17 cellular contexts compared by ENCODE assay signal in the genomic region with DNA sequence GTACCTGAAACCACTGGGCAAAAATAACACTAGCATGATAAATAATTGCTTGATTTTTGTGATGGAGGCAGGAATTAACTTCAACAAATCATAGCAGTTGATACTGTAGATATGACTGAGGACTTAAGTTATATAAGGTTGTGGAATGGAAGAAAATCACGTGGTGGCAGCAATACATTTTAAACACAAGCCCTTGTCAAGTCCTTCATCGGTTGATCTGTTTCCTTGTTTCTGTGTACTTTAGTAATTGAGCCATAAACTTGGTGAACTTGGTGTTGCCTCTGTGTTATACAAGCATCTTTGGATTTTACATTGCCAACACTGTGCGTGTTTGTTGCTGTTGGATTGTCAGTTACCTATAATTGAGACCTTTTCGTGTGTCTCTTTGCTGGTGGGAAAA.
DNase-seq lines count a peak whose midpoint lies in the region; FAIRE-seq and TF ChIP-seq lines count a peak whose summit lies in the region.
"Had no signal": no experiment of that assay in that cellular context is flagged by ENCODE, and none has a peak within 500 bp of the region (broad histone marks: within the 10 kb centered on the region; RNA-seq: fewer than 3 reads in every experiment).

No MANE protein-coding gene starts in this region.

- no peak overlapping the region for H3K9ac ChIP-seq in KMS-11
- H3K9ac ChIP-seq: BLaER1, GM23248 had no signal

- no peak overlapping the region for H2AFZ ChIP-seq in KMS-11 (ENCODE audit: low read depth)
- H2AFZ ChIP-seq: GM23248 had no signal

- FAIRE-seq in colon (lab: Jason Lieb, UNC), result peak; percentile 75
- FAIRE-seq in small intestine (lab: Jason Lieb, UNC), result no peak
- FAIRE-seq: H54 had no signal

- H4K20me1 ChIP-seq in KMS-11 (ENCODE audit: insufficient read depth), result no peaks in the 10 kb centered on the region
- H4K20me1 ChIP-seq: BLaER1 had no signal

- no peaks in the 10 kb centered on the region for H3K27me3 ChIP-seq in KMS-11 (ENCODE audit: insufficient read depth, low read depth)
- no peaks in the 10 kb centered on the region for H3K27me3 ChIP-seq in small intestine (ENCODE audit: control insufficient read depth in 2 of 2, insufficient read depth in 2 of 2, low read length in 2 of 2)
- H3K27me3 ChIP-seq in esophagus squamous epithelium, result no peaks in the 10 kb centered on the region
- H3K27me3 ChIP-seq: BLaER1 had no signal

- TF ChIP-seq POLR2A in esophagus squamous epithelium (IDR thresholded peaks at IDR 0.05), result no peak

- 13 to 49% (median 45%) methylated on average over 4 of the region's 4 CpGs for WGBS in small intestine, 3 donors
- WGBS in esophagus squamous epithelium, 2 donors, result 72% methylated on average over 4 of the region's 4 CpGs

- DNase-seq in DMS79 treated with DMSO at 0.1 percent for 48 hours (lab: John Stamatoyannopoulos, UW) (peak; percentile 10), DMS79 (lab: John Stamatoyannopoulos, UW) (no peak), small intestine (peak; percentile 56), COLO829 (ENCODE audit: low spot score) (no peak), NCI-H774 (lab: John Stamatoyannopoulos, UW) (no peak), esophagus squamous epithelium (lab: John Stamatoyannopoulos, UW) (no peak)
- DNase-seq: AML-193; Calu3; CD4-positive, CD25-positive, alpha-beta regulatory T cell; DMS 273 treated with DMSO at 0.1 percent for 48 hours; GF-D8; GM23248 had no signal

- H3K36me3 ChIP-seq in KMS-11 (ENCODE audit: insufficient read depth), result no peaks in the 10 kb centered on the region
- H3K36me3 ChIP-seq in small intestine (ENCODE audit: control insufficient read depth in 2 of 2, insufficient read depth in 2 of 2, low read length in 2 of 2), result no peaks in the 10 kb centered on the region
- no peaks in the 10 kb centered on the region for H3K36me3 ChIP-seq in esophagus squamous epithelium
- H3K36me3 ChIP-seq: BLaER1 had no signal

- TF ChIP-seq CTCF in KMS-11 (conservative IDR thresholded peaks at IDR 0.05; ENCODE audit: low read depth, low read length) (no peak), esophagus squamous epithelium (IDR thresholded peaks at IDR 0.05) (no peak)

- H3K4me2 ChIP-seq in KMS-11, result peak overlapping the region; percentile 63; the same call in 1 of the 2 replicates
- H3K4me2 ChIP-seq: BLaER1 had no signal

- intact Hi-C loops in esophagus squamous epithelium (cut with DNase I), result no loop called here

- H3K4me3 ChIP-seq in KMS-11 (IDR thresholded peaks at IDR 0.05; ENCODE audit: insufficient read depth, low read depth, low read length) (no peak overlapping the region), small intestine (ENCODE audit: low read depth in 1 of 2, low read length in 2 of 2) (no peak overlapping the region), esophagus squamous epithelium (no peak overlapping the region)
- H3K4me3 ChIP-seq: BLaER1, GM23248 had no signal

- H3K9me3 ChIP-seq in small intestine (ENCODE audit: control insufficient read depth, low read depth), result no peaks in the 10 kb centered on the region
- no peaks in the 10 kb centered on the region for H3K9me3 ChIP-seq in esophagus squamous epithelium
- H3K9me3 ChIP-seq: BLaER1 had no signal

- peaks cover 50% of the 10 kb centered on the region for H3K4me1 ChIP-seq in KMS-11 (ENCODE audit: low read depth, poor library complexity, severe bottlenecking)
- no peaks in the 10 kb centered on the region for H3K4me1 ChIP-seq in small intestine (ENCODE audit: control insufficient read depth in 2 of 2, insufficient read depth in 1 of 2, low read depth in 1 of 2, low read length in 1 of 2)
- H3K4me1 ChIP-seq in esophagus squamous epithelium, result no peaks in the 10 kb centered on the region

- H3K79me2 ChIP-seq in KMS-11 (ENCODE audit: insufficient read depth, low read depth), result no peaks in the 10 kb centered on the region

- H3K27ac ChIP-seq in KMS-11 (peak overlapping the region; percentile 19; the same call in 1 of the 2 replicates), small intestine (ENCODE audit: low read depth in 1 of 2, low read length in 1 of 2) (no peak overlapping the region), esophagus squamous epithelium (no peak overlapping the region)
- H3K27ac ChIP-seq: 22Rv1, BLaER1, GM23248 had no signal

Comparison
In these comparisons a context has a peak if more than half of its experiments do, and no peak if none do; other contexts are left out.
1. DNase-seq: peak in DMS79 treated with DMSO at 0.1 percent for 48 hours (single experiment) and small intestine (single experiment); none in DMS79 (single experiment), COLO829 (single experiment), NCI-H774 (single experiment) and esophagus squamous epithelium (single experiment).